8 cellular contexts compared by ENCODE assay signal in the genomic region with DNA sequence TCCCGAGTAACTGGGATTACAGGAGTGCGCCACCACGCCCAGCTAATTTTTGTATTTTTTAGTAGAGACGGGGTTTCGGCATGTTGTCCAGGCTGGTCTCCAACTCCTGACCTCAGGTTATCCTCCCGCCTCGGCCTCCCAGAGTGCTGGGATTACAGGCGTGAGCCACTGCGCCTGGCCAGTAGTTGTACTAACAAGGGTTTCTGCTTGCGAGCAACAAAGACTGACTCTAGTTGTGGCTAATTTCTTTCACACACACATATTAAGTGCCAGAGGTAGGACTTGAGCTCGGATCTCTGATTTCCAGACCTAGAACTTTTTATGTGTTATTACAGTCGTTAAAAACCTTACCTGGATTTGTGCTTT. TPM values are rescaled to one million over a fixed set of nuclear protein-coding genes. Genes with fewer than 3 reads are reported as not detected.
DNase-seq lines count a peak whose midpoint lies in the region; ATAC-seq and TF ChIP-seq lines count a peak whose summit lies in the region.

No MANE protein-coding gene starts in this region.

- H3K36me3 ChIP-seq in body of pancreas (replicated peaks in 1 of 2; ENCODE audit: insufficient read depth in 1 of 2, low read depth in 2 of 2) (no peaks in the 10 kb centered on the region), transverse colon (no peaks in the 10 kb centered on the region)

- peaks cover 9% of the 10 kb centered on the region for H3K27me3 Mint-ChIP-seq in activated T-cell treated with anti-CD3 and anti-CD28 coated beads, Interleukin-2, amount 50 U/mL, for 72 hours (ENCODE audit: low read depth)

- H3K36me3 Mint-ChIP-seq in activated T-cell treated with anti-CD3 and anti-CD28 coated beads, Interleukin-2, amount 50 U/mL, for 72 hours (ENCODE audit: insufficient read depth in 2 of 2) = peaks cover 0 to 3% of the 10 kb centered on the region in 2 donors

- H3K27ac Mint-ChIP-seq in activated T-cell treated with anti-CD3 and anti-CD28 coated beads, Interleukin-2, amount 50 U/mL, for 72 hours = no peak overlapping the region

- H3K27me3 ChIP-seq in body of pancreas (no peaks in the 10 kb centered on the region), transverse colon (no peaks in the 10 kb centered on the region)

- in situ Hi-C loops in transverse colon (cut with MboI; ENCODE audit: low pct_ligation_motif_present in 1 of 4, low pct_unique_long_range_greater_than_20kb in 1 of 4, low sequenced_read_pairs in 3 of 4) = no loop called here

- no peak for DNase-seq in activated T-cell treated with anti-CD3 and anti-CD28 coated beads, Interleukin-2, amount 50 U/mL, for 72 hours
- no peak for DNase-seq in activated T-cell treated with anti-CD3 and anti-CD28 coated beads, Interleukin-2, amount 50 U/mL, for 48 hours
- no peak for DNase-seq in body of pancreas
- DNase-seq in lower leg skin (ENCODE audit: low spot score in 2 of 2) = no peak
- DNase-seq in transverse colon = no peak
- no peak for DNase-seq in NCI-H2107 (lab: John Stamatoyannopoulos, UW)
- no peak for DNase-seq in NCI-H1436 treated with DMSO at 0.1 percent for 48 hours (lab: John Stamatoyannopoulos, UW)
- no peak for DNase-seq in MV-4-11 (lab: John Stamatoyannopoulos, UW)

- TF ChIP-seq EP300 in transverse colon (IDR thresholded peaks at IDR 0.05; ENCODE audit: low read depth) = no peak

- no peak for TF ChIP-seq CTCF in body of pancreas (IDR thresholded peaks at IDR 0.05)
- no peak for TF ChIP-seq CTCF in lower leg skin (IDR thresholded peaks at IDR 0.05)
- TF ChIP-seq CTCF in transverse colon (IDR thresholded peaks at IDR 0.05) = no peak

- H3K4me3 ChIP-seq in body of pancreas = peak overlapping the region; percentile 59 to 99
- H3K4me3 ChIP-seq in lower leg skin (ENCODE audit: low read depth, poor library complexity, severe bottlenecking) = peak overlapping the region; percentile 81
- peak overlapping the region; percentile 32 to 95 (median 84) for H3K4me3 ChIP-seq in transverse colon

- H3K27ac ChIP-seq in body of pancreas = peak overlapping the region in 3 of 4 donors; percentile 81 to 87 (median 85)
- H3K27ac ChIP-seq in transverse colon = peak overlapping the region; percentile 73 to 91 (median 85)

- no peak for ATAC-seq in activated T-cell treated with anti-CD3 and anti-CD28 coated beads, Interleukin-2, amount 50 U/mL, for 72 hours (replicated peaks in 1 of 2)
- ATAC-seq in body of pancreas = no peak

- H3K9me3 Mint-ChIP-seq in activated T-cell treated with anti-CD3 and anti-CD28 coated beads, Interleukin-2, amount 50 U/mL, for 72 hours = no peaks in the 10 kb centered on the region

- WGBS in body of pancreas, 2 donors = 34 to 37% methylated on average over 12 of the region's 12 CpGs
- WGBS in lower leg skin, 2 donors = 51 to 56% methylated on average over 12 of the region's 12 CpGs
- WGBS in transverse colon (ENCODE audit: low coverage in 1 of 2), 2 donors = 15 to 19% methylated on average over 10 to 12 of the region's 12 CpGs

- TF ChIP-seq POLR2A in body of pancreas (IDR thresholded peaks at IDR 0.05) (no peak), lower leg skin (IDR thresholded peaks at IDR 0.05) (no peak), transverse colon (IDR thresholded peaks at IDR 0.05) (no peak)

- H3K4me1 ChIP-seq in body of pancreas (peaks cover 29% of the 10 kb centered on the region), transverse colon (peaks cover 0 to 37% (median 23%) of the 10 kb centered on the region in 4 donors)

- no peaks in the 10 kb centered on the region for H3K9me3 ChIP-seq in body of pancreas
- H3K9me3 ChIP-seq in transverse colon = no peaks in the 10 kb centered on the region

- intact Hi-C loops in body of pancreas (cut with DNase I) = no loop called here
- intact Hi-C loops in lower leg skin (cut with DNase I; ENCODE audit: low total_unique reads) = no loop called here
- intact Hi-C loops in transverse colon (cut with DNase I; ENCODE audit: low total_unique reads) = no loop called here

- peak overlapping the region; percentile 88 to 100 for H3K4me3 Mint-ChIP-seq in activated T-cell treated with anti-CD3 and anti-CD28 coated beads, Interleukin-2, amount 50 U/mL, for 72 hours

- peaks cover 32% of the 10 kb centered on the region for H3K4me1 Mint-ChIP-seq in activated T-cell treated with anti-CD3 and anti-CD28 coated beads, Interleukin-2, amount 50 U/mL, for 72 hours (ENCODE audit: low read depth)

RNA-seq across cellular contexts. Expression of a gene that starts 0.6 kb away (rescaled TPM):
- 10 to 100 TPM; 10.5 to 16.9 TPM for total RNA-seq in activated T-cell treated with anti-CD3 and anti-CD28 coated beads, Interleukin-2, amount 50 U/mL, for 72 hours
- total RNA-seq in body of pancreas (10 to 100 TPM; 45.2 to 46.2 TPM), lower leg skin (10 to 100 TPM; 24.3 to 34.2 (median 26.2) TPM), transverse colon (10 to 100 TPM; 13.1 to 87.8 (median 74.6) TPM)
